ENCODE assay signal across 33 cellular contexts in genomic region chr11:24161587-24161986, GRCh38.
"Had no signal": no experiment of that assay in that cellular context is flagged by ENCODE, and none has a peak within 500 bp of the region (broad histone marks: within the 10 kb centered on the region; RNA-seq: fewer than 3 reads in every experiment).

No MANE protein-coding gene starts in this region.

- DNase-seq: Karpas-422, Kasumi-1, MG63, MM.1S, MV-4-11, NCI-H1048, NCI-H1092, NCI-H1092 treated with DMSO at 0.1 percent for 48 hours, NCI-H1105, NCI-H1105 treated with DMSO at 0.1 percent for 48 hours, NCI-H1417, NCI-H1417 treated with DMSO at 0.1 percent for 48 hours, NCI-H1436, NCI-H1436 treated with DMSO at 0.1 percent for 48 hours, NCI-H146, NCI-H1694, NCI-H1694 treated with DMSO at 0.1 percent for 48 hours, NCI-H187, NCI-H187 treated with DMSO at 0.1 percent for 48 hours, NCI-H1930, NCI-H2029, NCI-H2029 treated with DMSO at 0.1 percent for 48 hours, NCI-H2081, NCI-H2081 treated with DMSO at 0.1 percent for 48 hours, NCI-H2107, NCI-H2171, NCI-H2171 treated with DMSO at 0.1 percent for 48 hours, NCI-H2227 treated with DMSO at 0.1 percent for 48 hours, NCI-H226, NCI-H345, NCI-H446, NCI-H446 treated with DMSO at 0.1 percent for 48 hours, NCI-H510A had no signal
